ENCODE assay signal across 8 cellular contexts in the genomic region with DNA sequence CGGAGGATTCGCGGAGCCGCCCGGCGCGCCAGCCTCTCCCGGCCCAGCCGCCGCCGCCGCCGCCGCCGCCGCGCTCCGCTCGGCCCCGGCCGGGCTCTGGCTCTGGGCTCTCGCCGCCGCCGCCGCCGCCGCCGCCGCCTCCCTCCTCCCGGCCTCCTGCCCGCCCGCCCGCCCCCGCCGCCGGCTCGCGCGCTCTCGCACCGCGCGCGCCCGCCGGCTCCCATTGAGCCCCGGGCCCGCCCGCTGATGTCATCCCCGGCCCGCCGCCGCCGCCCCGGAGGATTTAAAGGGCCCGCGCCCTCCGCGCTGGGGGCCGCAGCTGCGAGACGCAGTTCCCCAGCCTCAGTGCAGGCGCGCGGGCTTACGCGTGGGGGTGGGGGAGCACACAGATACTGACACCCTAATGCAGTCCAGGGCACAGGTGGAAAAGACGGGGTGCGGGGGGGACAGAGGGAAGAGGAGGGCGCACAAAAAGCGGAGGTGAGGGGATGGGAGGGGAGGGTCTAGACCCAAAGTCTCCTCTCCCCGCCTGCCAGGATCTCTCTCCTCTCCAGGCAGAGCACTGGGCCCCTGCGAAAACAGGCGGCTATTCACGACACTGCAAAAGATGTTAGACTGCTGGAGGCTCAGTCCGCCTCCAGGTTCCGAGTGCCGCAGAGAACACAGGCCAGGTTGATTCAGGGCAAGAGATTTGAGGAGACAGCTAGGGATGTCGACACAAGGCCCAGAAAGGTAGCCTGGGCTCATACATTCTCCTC. TPM values are rescaled to one million over a fixed set of nuclear protein-coding genes. Genes with fewer than 3 reads are reported as not detected.
A peak's percentile ranks its signal among the peaks of the same experiment; 100 is the strongest.
DNase-seq lines count a peak whose midpoint lies in the region; ATAC-seq, FAIRE-seq and TF ChIP-seq lines count a peak whose summit lies in the region.

A gene (minus strand): TSS at position 197 of the 758 bp plus-strand sequence. CDS start 3,276 bp downstream, outside the sequence.

- peaks cover 3% of the 10 kb centered on the region for H3K36me3 ChIP-seq in astrocyte (ENCODE audit: insufficient read depth, low read length)
- no peaks in the 10 kb centered on the region for H3K36me3 ChIP-seq in uterus

- peaks cover 46% of the 10 kb centered on the region for H3K79me2 ChIP-seq in astrocyte (ENCODE audit: insufficient read depth, low read length)

- H3K4me3 ChIP-seq in astrocyte (ENCODE audit: insufficient read depth, low read depth, low read length) (peak within 1 kb of the TSS; percentile 89), right cardiac atrium (ENCODE audit: low read length) (peak within 1 kb of the TSS; percentile 98), uterus (peak within 1 kb of the TSS; percentile 71 to 73)

- peak; percentile 12 for DNase-seq in DMS153 treated with DMSO at 0.1 percent for 48 hours (lab: John Stamatoyannopoulos, UW; ENCODE audit: unreplicated experiment)
- DNase-seq in DMS153 (lab: John Stamatoyannopoulos, UW), result no peak
- peak; percentile 86 for DNase-seq in HuH-7.5 (ENCODE audit: low spot score)
- peak; percentile 23 for DNase-seq in astrocyte (ENCODE audit: low read depth)
- peak; percentile 82 to 94 (median 93) for DNase-seq in right cardiac atrium
- DNase-seq in pulmonary artery endothelial cell (ENCODE audit: low read depth, low spot score), result no peak
- peak; percentile 83 to 85 for DNase-seq in uterus

- peak within 1 kb of the TSS; percentile 42 for H2AFZ ChIP-seq in astrocyte (ENCODE audit: low read depth, low read length)

- H3K36me3 Mint-ChIP-seq in astrocyte (ENCODE audit: low read depth, unreplicated experiment), result peaks cover 4% of the 10 kb centered on the region

- H3K4me3 Mint-ChIP-seq in astrocyte (ENCODE audit: unreplicated experiment), result peak within 1 kb of the TSS; percentile 97

- peak within 1 kb of the TSS; percentile 97 for H3K27ac Mint-ChIP-seq in astrocyte (ENCODE audit: unreplicated experiment)

- no peaks in the 10 kb centered on the region for H3K27me3 Mint-ChIP-seq in astrocyte (ENCODE audit: low read depth, unreplicated experiment)

- H3K27me3 ChIP-seq in astrocyte (ENCODE audit: insufficient read depth, low read length) (no peaks in the 10 kb centered on the region), right cardiac atrium (ENCODE audit: control insufficient read depth, insufficient read depth) (no peaks in the 10 kb centered on the region), uterus (no peaks in the 10 kb centered on the region)

- no peak for TF ChIP-seq CTCF in astrocyte (IDR thresholded peaks at IDR 0.05; ENCODE audit: insufficient read depth, low read depth, low read length)
- TF ChIP-seq CTCF in uterus (IDR thresholded peaks at IDR 0.05), result peak in 1 of 4 experiments; percentile 9

- peak; percentile 74 to 77 for ATAC-seq in right cardiac atrium

- H3K4me1 Mint-ChIP-seq in astrocyte (ENCODE audit: low read depth, unreplicated experiment), result peaks cover 36% of the 10 kb centered on the region

- TF ChIP-seq POLR2A in uterus (IDR thresholded peaks at IDR 0.05), result peak in 1 of 2 donors; percentile 58

- H3K9me3 ChIP-seq in astrocyte (ENCODE audit: insufficient read depth, low read depth, low read length), result no peaks in the 10 kb centered on the region
- H3K9me3 ChIP-seq in right cardiac atrium (ENCODE audit: control insufficient read depth, low read length), result no peaks in the 10 kb centered on the region
- H3K9me3 ChIP-seq in uterus, result no peaks in the 10 kb centered on the region

- H3K4me1 ChIP-seq in astrocyte (ENCODE audit: insufficient read depth, low read length) (peaks cover 43% of the 10 kb centered on the region), right cardiac atrium (ENCODE audit: control insufficient read depth, insufficient read depth, low read length) (peaks cover 26% of the 10 kb centered on the region), uterus (peaks cover 0 to 14% of the 10 kb centered on the region in 2 donors)

- peak within 1 kb of the TSS; percentile 100 for H3K9ac ChIP-seq in astrocyte (ENCODE audit: low read length)

- intact Hi-C loops in T-helper 2 cell treated with Interferon-gamma antibody and Interleukin-4, amounts not matched to agents 100 ng/mL and 5 ng/mL, for 36 hours (cut with micrococcal nuclease), result loop anchor here (5.0 kb wide), 2 partner anchors 115 to 255 kb away; a partner anchor contains a TSS
- intact Hi-C loops in right cardiac atrium (cut with DNase I), result no loop called here
- intact Hi-C loops in uterus (cut with DNase I; ENCODE audit: low total_unique reads), result no loop called here

- no peaks in the 10 kb centered on the region for H3K9me3 Mint-ChIP-seq in astrocyte (ENCODE audit: unreplicated experiment)

- H3K4me2 ChIP-seq in astrocyte (ENCODE audit: low read length), result peak within 1 kb of the TSS; percentile 96

- 1% methylated on average over 73 of the region's 80 CpGs for WGBS in right cardiac atrium

- FAIRE-seq in astrocyte (lab: Jason Lieb, UNC), result no peak

- peaks cover 41% of the 10 kb centered on the region for H4K20me1 ChIP-seq in astrocyte (ENCODE audit: insufficient read depth, low read length)

- H3K27ac ChIP-seq in astrocyte (ENCODE audit: low read depth, low read length), result peak within 1 kb of the TSS; percentile 92
- H3K27ac ChIP-seq in right cardiac atrium (ENCODE audit: low read length), result peak within 1 kb of the TSS; percentile 100
- peak within 1 kb of the TSS; percentile 98 to 99 for H3K27ac ChIP-seq in uterus

RNA-seq across cellular contexts. Expression of the gene that starts here (rescaled TPM):
- 94.6 and 94.7 TPM in 2 replicates for total RNA-seq in T-helper 2 cell treated with Interferon-gamma antibody and Interleukin-4, amounts not matched to agents 100 ng/mL and 5 ng/mL, for 36 hours
- total RNA-seq in astrocyte (157 and 171 TPM in 2 replicates), right cardiac atrium (10 to 100 TPM; 69.7 to 88.6 (median 81.0) TPM), pulmonary artery endothelial cell (123 and 124 TPM in 2 replicates), uterus (100 to 1,000 TPM in 2 of 4 donors, 10 to 100 TPM in 2; 22.1 to 171 (median 100) TPM)
- 76.3 TPM for polyA plus RNA-seq in right cardiac atrium

Comparison
In these comparisons a context has a peak if more than half of its experiments do, and no peak if none do; other contexts are left out.
1. DNase-seq: peak in DMS153 treated with DMSO at 0.1 percent for 48 hours (single experiment), HuH-7.5 (single experiment), astrocyte (single experiment), right cardiac atrium (3 of 3) and uterus (2 of 2); none in DMS153 (single experiment) and pulmonary artery endothelial cell (single experiment).
2. Peak in every context shown above with its lines, with median percentiles within 50 percentile points of each other: H3K27ac ChIP-seq and H3K4me3 ChIP-seq.